Comparison of ENCODE assay signal across 8 cellular contexts in the genomic region with DNA sequence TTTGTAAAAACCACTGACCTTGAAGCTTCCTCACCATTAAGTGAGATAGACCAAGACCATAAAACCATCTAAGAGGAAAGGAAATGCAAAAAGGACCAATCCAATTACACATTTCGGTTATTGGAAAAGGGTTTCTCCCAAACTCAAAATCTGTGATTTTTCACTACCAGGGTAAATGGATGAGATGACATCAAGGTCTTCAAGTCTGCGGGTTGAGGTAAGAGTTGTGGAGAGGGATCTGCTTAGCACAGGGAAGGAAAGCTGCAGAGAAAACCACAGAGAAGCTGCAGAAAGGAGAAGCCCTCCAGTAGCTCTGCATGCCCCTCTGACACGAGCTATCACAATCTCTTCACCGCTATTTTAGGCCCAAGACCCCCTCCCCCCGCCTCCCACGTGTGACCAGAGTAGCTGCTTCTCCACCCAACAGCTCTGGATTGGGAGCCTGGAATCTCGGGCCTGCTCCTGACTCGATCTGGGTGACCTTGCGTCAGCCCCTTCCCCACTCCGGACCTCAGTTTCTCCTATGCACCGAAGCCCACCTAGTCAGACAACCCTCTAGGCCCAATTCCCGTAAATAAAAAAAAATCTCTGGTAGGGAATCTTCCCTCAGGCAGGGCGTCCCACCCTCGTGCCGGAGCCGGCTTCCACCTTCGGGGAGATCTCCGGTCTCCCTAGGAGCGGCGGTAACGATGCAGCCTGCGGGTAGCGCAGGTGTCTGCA. TPM values are rescaled to one million over a fixed set of nuclear protein-coding genes. Genes with fewer than 3 reads are reported as not detected.
DNase-seq lines count a peak whose midpoint lies in the region; ATAC-seq and TF ChIP-seq lines count a peak whose summit lies in the region.

No MANE protein-coding gene starts in this region.

- WGBS in liver = 3% methylated on average over 23 of the region's 23 CpGs

- no peaks in the 10 kb centered on the region; the same call in 1 of the 2 replicates for H3K36me3 ChIP-seq in ACC112 (ENCODE audit: insufficient read depth, low read length)
- H3K36me3 ChIP-seq in PC-3 (ENCODE audit: low read depth, low read length) = peaks cover 21% of the 10 kb centered on the region; the same call in 1 of the 2 replicates
- peaks cover 0 to 6% (median 0%) of the 10 kb centered on the region in 4 donors for H3K36me3 ChIP-seq in liver (ENCODE audit: control insufficient read depth in 4 of 4, insufficient read depth in 3 of 4, low read depth in 1 of 4, low read length in 3 of 4)

- H3K9me3 ChIP-seq in PC-3 (ENCODE audit: low read length) (no peaks in the 10 kb centered on the region), liver (ENCODE audit: control insufficient read depth in 4 of 4, low read length in 3 of 4) (no peaks in the 10 kb centered on the region)

- CTCF ChIA-PET in PC-3 (lab: Charles Lee) (interaction anchor here (0.6 kb wide), 1 partner anchor 73 kb away, joined by 11 read pairs; no protein-coding TSS in a partner anchor), MCF 10A (lab: Yijun Ruan, JAX) (interaction anchor here (0.9 to 2.4 kb wide), 7 partner anchors 11 to 279 kb away, joined by 3 to 7 read pairs (median 3); a partner anchor contains a TSS)

- H3K27ac ChIP-seq in ACC112 (ENCODE audit: low read depth, low read length) (peak overlapping the region; percentile 90), PC-3 (ENCODE audit: low read length) (peak overlapping the region; percentile 88), liver (ENCODE audit: low read depth in 1 of 2, low read length in 2 of 2) (peak overlapping the region; percentile 87 to 95)

- H3K9ac ChIP-seq in PC-3 (ENCODE audit: low read length) = peak overlapping the region; percentile 100
- H3K9ac ChIP-seq in liver (ENCODE audit: low read depth in 1 of 2, low read length in 2 of 2) = peak overlapping the region; percentile 59 to 91

- no peaks in the 10 kb centered on the region for H3K9me3 Mint-ChIP-seq in MCF 10A (ENCODE audit: unreplicated experiment)

- TSS peak; percentile 43 for BruUV-seq in PC-3 (replicated peaks; lab: Mats Ljungman, UMichigan)
- TSS peak; percentile 33 for BruUV-seq in MCF 10A (replicated peaks; lab: Mats Ljungman, UMichigan)

- H3K27ac Mint-ChIP-seq in MCF 10A (ENCODE audit: low read depth, unreplicated experiment) = peak overlapping the region; percentile 90

- peaks cover 3% of the 10 kb centered on the region for H3F3A ChIP-seq in PC-3 (ENCODE audit: low read length, unreplicated experiment)

- peaks cover 58% of the 10 kb centered on the region for H3K79me2 ChIP-seq in ACC112 (ENCODE audit: control insufficient read depth, insufficient read depth, low read length, unreplicated experiment)
- peaks cover 62% of the 10 kb centered on the region for H3K79me2 ChIP-seq in PC-3 (ENCODE audit: low read length)

- H3K27me3 Mint-ChIP-seq in MCF 10A (ENCODE audit: insufficient read depth, unreplicated experiment) = no peaks in the 10 kb centered on the region

- no peak for TF ChIP-seq RAD21 in liver (IDR thresholded peaks at IDR 0.05)

- H3K4me1 ChIP-seq in ACC112 (ENCODE audit: control insufficient read depth, insufficient read depth, low read length, unreplicated experiment) (peaks cover 23% of the 10 kb centered on the region), PC-3 (ENCODE audit: insufficient read depth, low read length) (peaks cover 35% of the 10 kb centered on the region), liver (ENCODE audit: control insufficient read depth in 4 of 4, insufficient read depth in 4 of 4, low read length in 3 of 4) (peaks cover 7 to 25% (median 19%) of the 10 kb centered on the region in 4 donors)

- H3K27me3 ChIP-seq in ACC112 (ENCODE audit: insufficient read depth, low read length) (no peaks in the 10 kb centered on the region), PC-3 (ENCODE audit: low read length) (no peaks in the 10 kb centered on the region), liver (ENCODE audit: control insufficient read depth in 4 of 4, insufficient read depth in 4 of 4, low read length in 3 of 4) (no peaks in the 10 kb centered on the region)

- H3K36me3 Mint-ChIP-seq in MCF 10A (ENCODE audit: insufficient read depth, unreplicated experiment) = peaks cover 32% of the 10 kb centered on the region

- TF ChIP-seq CTCF in PC-3 (conservative IDR thresholded peaks at IDR 0.05; ENCODE audit: low read depth, low read length) (no peak), MCF 10A (IDR thresholded peaks at IDR 0.05; ENCODE audit: unreplicated experiment) (no peak), liver (IDR thresholded peaks at IDR 0.05; ENCODE audit: low read depth, low read length, missing input control) (no peak)

- H3K4me1 Mint-ChIP-seq in MCF 10A (ENCODE audit: insufficient read depth, unreplicated experiment) = peaks cover 25% of the 10 kb centered on the region

- H3K9me2 ChIP-seq in PC-3 (replicated peaks; ENCODE audit: low read length) = no peaks in the 10 kb centered on the region

- H2AFZ ChIP-seq in ACC112 (ENCODE audit: low read length, unreplicated experiment) (peak overlapping the region; percentile 87), PC-3 (ENCODE audit: low read length) (peak overlapping the region; percentile 91)

- POLR2A ChIA-PET in PC-3 (lab: Charles Lee; ENCODE audit: unreplicated experiment) (interaction anchor here (0.7 to 1.1 kb wide), 2 partner anchors 17 to 294 kb away, joined by 3 read pairs; a partner anchor contains a TSS), MCF 10A (lab: Yijun Ruan, JAX) (interaction anchor here (0.6 to 13.8 kb wide), 19 partner anchors 8 to 1053 kb away, joined by 3 to 530 read pairs (median 3); a partner anchor contains a TSS)

- H3K4me2 ChIP-seq in PC-3 (ENCODE audit: low read length) = peak overlapping the region; percentile 91

- peak; percentile 2 for ATAC-seq in GM18907 (IDR thresholded peaks at IDR 0.05; ENCODE audit: unreplicated experiment)
- ATAC-seq in PC-3 = no peak
- ATAC-seq in stimulated activated naive CD8-positive, alpha-beta T cell treated with anti-CD3 and anti-CD28 coated beads, Interleukin-15, Interleukin-2, amounts not matched to agents 100 U/mL and 50 U/mL, for 24 hours = peak; percentile 14
- no peak for ATAC-seq in HG02884 (IDR thresholded peaks at IDR 0.05; ENCODE audit: unreplicated experiment)

- H4K20me1 ChIP-seq in PC-3 (ENCODE audit: low read length) = peaks cover 38% of the 10 kb centered on the region

- DNase-seq in PC-3 (no peak), MCF 10A (ENCODE audit: unreplicated experiment) (peak; percentile 34), NCI-H510A (lab: John Stamatoyannopoulos, UW) (no peak)
- peak; percentile 44 for DNase-seq in stimulated activated naive CD8-positive, alpha-beta T cell treated with anti-CD3 and anti-CD28 coated beads, Interleukin-15, Interleukin-2, amounts not matched to agents 100 U/mL and 50 U/mL, for 24 hours

- H3K4me3 ChIP-seq in ACC112 (ENCODE audit: low read depth, low read length) = peak overlapping the region; percentile 97
- H3K4me3 ChIP-seq in PC-3 (ENCODE audit: low read length) = peak overlapping the region; percentile 83
- peak overlapping the region; percentile 85 to 99 (median 96) for H3K4me3 ChIP-seq in liver (ENCODE audit: low read depth in 1 of 3, low read length in 3 of 3)

- intact Hi-C loops in PC-3 (cut with micrococcal nuclease) = no loop called here
- intact Hi-C loops in MCF 10A (cut with micrococcal nuclease) = no loop called here

- H3K4me3 Mint-ChIP-seq in MCF 10A (ENCODE audit: unreplicated experiment) = peak overlapping the region; percentile 93

TF ChIP-seq in liver, 16 proteins besides CTCF, POLR2A, EP300 and RAD21:
- no peak for TF ChIP-seq EGR1 (IDR thresholded peaks at IDR 0.05; ENCODE audit: low read depth in 2 of 2)
- TF ChIP-seq NR2F2 (IDR thresholded peaks at IDR 0.05) = no peak
- no peak for TF ChIP-seq FOXA1 (IDR thresholded peaks at IDR 0.05)
TF ChIP-seq in liver: peak in this region for 0.

RNA-seq across cellular contexts. Expression of a gene that starts 0.7 kb away (rescaled TPM):
- total RNA-seq in PC-3 (2014; rRNA removed) (33.3 and 36.6 TPM in 2 replicates), MCF 10A (2022) (37.1 and 39.2 TPM in 2 replicates), liver (10 to 100 TPM; 10.2 to 17.7 TPM)
- 10 to 100 TPM in 1 of 2 donors, 1 to 10 TPM in 1; 3.1 to 11.3 TPM for polyA plus RNA-seq in liver

RNA-seq across cellular contexts. Expression of a gene that starts 17.5 kb away (rescaled TPM):
- total RNA-seq in PC-3 (2014; rRNA removed) = 33.9 and 34.1 TPM in 2 replicates
- total RNA-seq in MCF 10A (2022) = 23.4 and 29.7 TPM in 2 replicates
- 10 to 100 TPM; 18.0 to 19.3 TPM for total RNA-seq in liver
- polyA plus RNA-seq in liver = 1 to 10 TPM; 7.0 to 8.4 TPM

Comparison
In these comparisons a context has a peak if more than half of its experiments do, and no peak if none do; other contexts are left out.
1. ATAC-seq: peak in GM18907 (single experiment) and stimulated activated naive CD8-positive, alpha-beta T cell treated with anti-CD3 and anti-CD28 coated beads, Interleukin-15, Interleukin-2, amounts not matched to agents 100 U/mL and 50 U/mL, for 24 hours (single experiment); none in PC-3 (single experiment) and HG02884 (single experiment).
2. DNase-seq: peak in MCF 10A (single experiment) and stimulated activated naive CD8-positive, alpha-beta T cell treated with anti-CD3 and anti-CD28 coated beads, Interleukin-15, Interleukin-2, amounts not matched to agents 100 U/mL and 50 U/mL, for 24 hours (single experiment); none in PC-3 (single experiment) and NCI-H510A (single experiment).
3. Peak in every context shown above with its lines, with median percentiles within 50 percentile points of each other: H3K27ac ChIP-seq and H3K4me3 ChIP-seq.